ENCODE assay signal across 14 cellular contexts in genomic region chr13:50731400-50731799, GRCh38.
A peak's percentile ranks its signal among the peaks of the same experiment; 100 is the strongest.
DNase-seq lines count a peak whose midpoint lies in the region; ATAC-seq and TF ChIP-seq lines count a peak whose summit lies in the region.
"Had no signal": no experiment of that assay in that cellular context is flagged by ENCODE, and none has a peak within 500 bp of the region (broad histone marks: within the 10 kb centered on the region; RNA-seq: fewer than 3 reads in every experiment).

No MANE protein-coding gene starts in this region.

- no peak overlapping the region for H3K4me3 ChIP-seq in epithelial cell of esophagus (ENCODE audit: low read length)
- H3K4me3 ChIP-seq: A549, breast epithelium had no signal

- H3K4me1 Mint-ChIP-seq in stimulated activated memory B cell treated with anti-CD40 and anti-IgM and Interleukin-4, amounts not matched to agents 10 μg/mL and 1 μg/mL and 100 μg/mL, for 72 hours: peaks cover 11% of the 10 kb centered on the region

- no peaks in the 10 kb centered on the region for H3K27me3 Mint-ChIP-seq in stimulated activated memory B cell treated with anti-CD40 and anti-IgM and Interleukin-4, amounts not matched to agents 10 μg/mL and 1 μg/mL and 100 μg/mL, for 72 hours

- intact Hi-C loops in sciatic nerve (cut with DNase I): no loop called here

- peak; percentile 9 for DNase-seq in NCI-H345 (lab: John Stamatoyannopoulos, UW)
- no peak for DNase-seq in NCI-H345 treated with DMSO at 0.1 percent for 48 hours (lab: John Stamatoyannopoulos, UW; ENCODE audit: unreplicated experiment)
- DNase-seq in NCI-H446 (lab: John Stamatoyannopoulos, UW): peak; percentile 24 to 30
- DNase-seq in epithelial cell of esophagus (ENCODE audit: low read depth): peak; percentile 97
- no peak for DNase-seq in sciatic nerve (ENCODE audit: low spot score)
- DNase-seq: activated CD4-positive, alpha-beta T cell treated with anti-CD3 and anti-CD28 coated beads for 48 hours; H7; occipital lobe had no signal

- no peak overlapping the region for H3K4me3 Mint-ChIP-seq in stimulated activated memory B cell treated with anti-CD40 and anti-IgM and Interleukin-4, amounts not matched to agents 10 μg/mL and 1 μg/mL and 100 μg/mL, for 72 hours

- H3K36me3 Mint-ChIP-seq in stimulated activated memory B cell treated with anti-CD40 and anti-IgM and Interleukin-4, amounts not matched to agents 10 μg/mL and 1 μg/mL and 100 μg/mL, for 72 hours: peaks cover 9% of the 10 kb centered on the region

- no peak for TF ChIP-seq CTCF in epithelial cell of esophagus (IDR thresholded peaks at IDR 0.05; ENCODE audit: insufficient read depth, low read depth, low read length, missing control alignments)

- no peak overlapping the region for H3K27ac Mint-ChIP-seq in stimulated activated memory B cell treated with anti-CD40 and anti-IgM and Interleukin-4, amounts not matched to agents 10 μg/mL and 1 μg/mL and 100 μg/mL, for 72 hours

- ATAC-seq in sciatic nerve: peak; percentile 71
- no peak for ATAC-seq in HG03280 (IDR thresholded peaks at IDR 0.05; ENCODE audit: unreplicated experiment)
- ATAC-seq in GM21367 (IDR thresholded peaks at IDR 0.05; ENCODE audit: unreplicated experiment): no peak
- ATAC-seq in stimulated activated memory B cell treated with anti-CD40 and anti-IgM and Interleukin-4, amounts not matched to agents 10 μg/mL and 1 μg/mL and 100 μg/mL, for 72 hours: no peak
- ATAC-seq: A549, Panc1 had no signal

- no peaks in the 10 kb centered on the region for H3K9me3 Mint-ChIP-seq in stimulated activated memory B cell treated with anti-CD40 and anti-IgM and Interleukin-4, amounts not matched to agents 10 μg/mL and 1 μg/mL and 100 μg/mL, for 72 hours

Comparison
In these comparisons a context has a peak if more than half of its experiments do, and no peak if none do; other contexts are left out.
1. DNase-seq: peak in NCI-H345 (single experiment), NCI-H446 (2 of 2) and epithelial cell of esophagus (single experiment); none in NCI-H345 treated with DMSO at 0.1 percent for 48 hours (single experiment) and sciatic nerve (single experiment).